ENCODE assay signal across 16 cellular contexts in the genomic region with DNA sequence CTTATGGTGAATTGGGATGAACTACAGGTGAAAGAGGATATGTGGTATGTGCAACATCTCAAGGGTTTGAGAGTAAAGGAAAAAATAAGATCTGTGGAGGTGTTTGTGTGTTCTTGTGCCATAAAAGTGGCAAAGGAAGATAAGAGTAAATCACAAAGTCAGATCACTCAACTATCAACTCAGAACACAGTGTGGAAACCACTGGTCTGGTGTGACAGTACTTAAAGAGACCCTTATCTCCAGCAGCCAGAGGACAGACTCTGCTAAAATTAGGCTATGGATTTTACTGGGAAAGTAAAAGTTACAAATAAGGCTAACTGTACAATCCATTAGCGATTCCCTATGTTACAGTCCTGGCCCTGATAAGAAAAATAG.
"Had no signal": no experiment of that assay in that cellular context is flagged by ENCODE, and none has a peak within 500 bp of the region (broad histone marks: within the 10 kb centered on the region; RNA-seq: fewer than 3 reads in every experiment).

No MANE protein-coding gene starts in this region.

- ATAC-seq: esophagus mucosa; gastrocnemius medialis; heart left ventricle; left ventricle myocardium superior; mucosa of descending colon; psoas muscle; right cardiac atrium; stimulated activated naive CD8-positive, alpha-beta T cell treated with anti-CD3 and anti-CD28 coated beads, Interleukin-15, amount 100 ng/mL, for 72 hours had no signal

- DNase-seq: activated CD4-positive, alpha-beta T cell treated with anti-CD3 and anti-CD28 coated beads, Interleukin-2, amount 50 U/mL, for 4 hours; activated CD4-positive, CD25-positive, alpha-beta regulatory T cell treated with anti-CD3 and anti-CD28 coated beads, Interleukin-2, amount 50 U/mL, for 72 hours; activated naive CD4-positive, alpha-beta T cell treated with anti-CD3 and anti-CD28 coated beads for 36 hours; activated T-cell treated with anti-CD3 and anti-CD28 coated beads, Interleukin-2, amount 50 U/mL, for 1 hour; effector CD4-positive, alpha-beta T cell; gastrocnemius medialis; heart left ventricle; left ventricle myocardium superior; mucosa of descending colon; naive B cell; ovary; psoas muscle; stimulated activated naive CD8-positive, alpha-beta T cell treated with anti-CD3 and anti-CD28 coated beads, Interleukin-15, amount 100 ng/mL, for 72 hours had no signal

- H3K36me3 Mint-ChIP-seq: memory B cell, naive B cell had no signal

- H3K27ac Mint-ChIP-seq: activated naive CD4-positive, alpha-beta T cell treated with anti-CD3 and anti-CD28 coated beads for 36 hours; stimulated activated naive CD8-positive, alpha-beta T cell treated with anti-CD3 and anti-CD28 coated beads, Interleukin-15, amount 100 ng/mL, for 72 hours had no signal

- H3K27me3 Mint-ChIP-seq: memory B cell; naive B cell; stimulated activated naive CD8-positive, alpha-beta T cell treated with anti-CD3 and anti-CD28 coated beads, Interleukin-15, amount 100 ng/mL, for 72 hours had no signal

- H3K9me3 Mint-ChIP-seq: activated naive CD4-positive, alpha-beta T cell treated with anti-CD3 and anti-CD28 coated beads for 36 hours; memory B cell; naive B cell; stimulated activated naive CD8-positive, alpha-beta T cell treated with anti-CD3 and anti-CD28 coated beads, Interleukin-15, amount 100 ng/mL, for 72 hours had no signal

- H3K4me3 Mint-ChIP-seq: activated naive CD4-positive, alpha-beta T cell treated with anti-CD3 and anti-CD28 coated beads for 36 hours; memory B cell; naive B cell; stimulated activated naive CD8-positive, alpha-beta T cell treated with anti-CD3 and anti-CD28 coated beads, Interleukin-15, amount 100 ng/mL, for 72 hours had no signal
